In genomic region chr1:241637046-241637590, GRCh38 we compare ENCODE assay signal across 11 cellular contexts. TPM values are rescaled to one million over a fixed set of nuclear protein-coding genes. Genes with fewer than 3 reads are reported as not detected.
DNase-seq lines count a peak whose midpoint lies in the region; ATAC-seq and TF ChIP-seq lines count a peak whose summit lies in the region.
"Had no signal": no experiment of that assay in that cellular context is flagged by ENCODE, and none has a peak within 500 bp of the region (broad histone marks: within the 10 kb centered on the region; RNA-seq: fewer than 3 reads in every experiment).

No MANE protein-coding gene starts in this region.

- peaks cover 54% of the 10 kb centered on the region for H3K79me2 ChIP-seq in smooth muscle cell (ENCODE audit: low read depth)

- ATAC-seq in activated T-cell treated with anti-CD3 and anti-CD28 coated beads, Interleukin-2, amount 50 U/mL, for 4 hours, result no peak
- no peak for ATAC-seq in GM21423 (IDR thresholded peaks at IDR 0.05; ENCODE audit: unreplicated experiment)

- H3K9me3 ChIP-seq in smooth muscle cell (replicated peaks; ENCODE audit: low read depth), result no peaks in the 10 kb centered on the region

- H3K4me3 Mint-ChIP-seq in activated T-cell treated with anti-CD3 and anti-CD28 coated beads, Interleukin-2, amount 50 U/mL, for 4 hours, result peak overlapping the region; percentile 90
- H3K4me3 Mint-ChIP-seq in T-helper 2 cell treated with Interferon-gamma antibody and Interleukin-4, amounts not matched to agents 5 μg/mL and 100 μg/mL, for 36 hours, result peak overlapping the region; percentile 67

- H3K36me3 ChIP-seq in smooth muscle cell (ENCODE audit: low read depth), result no peaks in the 10 kb centered on the region

- H3K36me3 Mint-ChIP-seq in activated T-cell treated with anti-CD3 and anti-CD28 coated beads, Interleukin-2, amount 50 U/mL, for 4 hours (ENCODE audit: insufficient read depth), result peaks cover 20% of the 10 kb centered on the region
- peaks cover 22% of the 10 kb centered on the region for H3K36me3 Mint-ChIP-seq in T-helper 2 cell treated with Interferon-gamma antibody and Interleukin-4, amounts not matched to agents 5 μg/mL and 100 μg/mL, for 36 hours (ENCODE audit: low read depth)

- H3K9ac ChIP-seq in smooth muscle cell (ENCODE audit: low read depth), result no peak overlapping the region

- no peak overlapping the region for H2AFZ ChIP-seq in smooth muscle cell (ENCODE audit: low read depth)

- H3K4me1 ChIP-seq in smooth muscle cell (ENCODE audit: low read depth), result peaks cover 27% of the 10 kb centered on the region

- H3F3A ChIP-seq in smooth muscle cell (ENCODE audit: low read depth), result peaks cover 6% of the 10 kb centered on the region

- TF ChIP-seq CTCF in fibroblast of pulmonary artery (IDR thresholded peaks at IDR 0.05; ENCODE audit: low read length, missing control alignments) (no peak), smooth muscle cell (IDR thresholded peaks at IDR 0.05; ENCODE audit: borderline replicate concordance, insufficient read depth, poor library complexity, severe bottlenecking) (no peak)

- peak overlapping the region; percentile 99 for H3K4me2 ChIP-seq in smooth muscle cell

- H3K4me3 ChIP-seq in fibroblast of pulmonary artery (replicated peaks; ENCODE audit: low read depth, low read length), result no peak overlapping the region
- peak overlapping the region; percentile 93 for H3K4me3 ChIP-seq in smooth muscle cell

- intact Hi-C loops in posterior vena cava (cut with DNase I), result no loop called here

- no peaks in the 10 kb centered on the region for H3K27me3 Mint-ChIP-seq in activated T-cell treated with anti-CD3 and anti-CD28 coated beads, Interleukin-2, amount 50 U/mL, for 4 hours (ENCODE audit: low read depth)
- H3K27me3 Mint-ChIP-seq in T-helper 2 cell treated with Interferon-gamma antibody and Interleukin-4, amounts not matched to agents 5 μg/mL and 100 μg/mL, for 36 hours (ENCODE audit: low read depth), result no peaks in the 10 kb centered on the region

- no peak for DNase-seq in activated T-cell treated with anti-CD3 and anti-CD28 coated beads, Interleukin-2, amount 50 U/mL, for 4 hours
- no peak for DNase-seq in activated T-cell treated with anti-CD3 and anti-CD28 coated beads, Interleukin-2, amount 50 U/mL, for 1 hour
- no peak for DNase-seq in T-helper 2 cell treated with Interferon-gamma antibody and Interleukin-4, amounts not matched to agents 5 μg/mL and 100 μg/mL, for 36 hours (ENCODE audit: low spot score)
- peak; percentile 28 for DNase-seq in fibroblast of pulmonary artery (ENCODE audit: low read depth)
- DNase-seq in smooth muscle cell (lab: John Stamatoyannopoulos, UW; ENCODE audit: unreplicated experiment), result no peak
- DNase-seq in posterior vena cava (ENCODE audit: low spot score), result no peak
- DNase-seq in NCI-H146 (lab: John Stamatoyannopoulos, UW), result no peak
- DNase-seq: NCI-H1092; stimulated activated CD4-positive, alpha-beta T cell treated with anti-CD3 and anti-CD28 coated beads, Interleukin-12 subunit alpha, Interleukin-12 subunit beta, amount 100 ng/mL, for 4 hours had no signal

- peaks cover 23% of the 10 kb centered on the region for H4K20me1 ChIP-seq in smooth muscle cell (ENCODE audit: low read depth)

- H3K4me1 Mint-ChIP-seq in activated T-cell treated with anti-CD3 and anti-CD28 coated beads, Interleukin-2, amount 50 U/mL, for 4 hours (ENCODE audit: low read depth), result peaks cover 40% of the 10 kb centered on the region
- peaks cover 34% of the 10 kb centered on the region for H3K4me1 Mint-ChIP-seq in T-helper 2 cell treated with Interferon-gamma antibody and Interleukin-4, amounts not matched to agents 5 μg/mL and 100 μg/mL, for 36 hours (ENCODE audit: low read depth)

- H3K27ac ChIP-seq in smooth muscle cell (ENCODE audit: low read depth), result peak overlapping the region; percentile 25

- H3K9me3 Mint-ChIP-seq in activated T-cell treated with anti-CD3 and anti-CD28 coated beads, Interleukin-2, amount 50 U/mL, for 4 hours, result no peaks in the 10 kb centered on the region
- H3K9me3 Mint-ChIP-seq in T-helper 2 cell treated with Interferon-gamma antibody and Interleukin-4, amounts not matched to agents 5 μg/mL and 100 μg/mL, for 36 hours, result peaks cover 3% of the 10 kb centered on the region

- H3K27me3 ChIP-seq in smooth muscle cell (ENCODE audit: low read depth), result no peaks in the 10 kb centered on the region

- H3K27ac Mint-ChIP-seq in T-helper 2 cell treated with Interferon-gamma antibody and Interleukin-4, amounts not matched to agents 5 μg/mL and 100 μg/mL, for 36 hours, result no peak overlapping the region

RNA-seq across cellular contexts. Expression of gene CHML, which starts 3.1 kb away (rescaled TPM):
- total RNA-seq in activated T-cell treated with anti-CD3 and anti-CD28 coated beads, Interleukin-2, amount 50 U/mL, for 4 hours, result 10 to 100 TPM; 27.2 to 46.7 (median 28.9) TPM
- total RNA-seq in smooth muscle cell, result 11.3 and 11.5 TPM in 2 replicates
- 2.3 and 3.9 TPM in 2 replicates for polyA plus RNA-seq in smooth muscle cell
- 10 to 100 TPM in 1 of 2 donors, 1 to 10 TPM in 1; 4.9 to 11.2 TPM for total RNA-seq in posterior vena cava

RNA-seq across cellular contexts. Expression of gene OPN3, which starts 3.1 kb away (rescaled TPM):
- 1 to 10 TPM; 6.2 to 8.5 (median 6.9) TPM for total RNA-seq in activated T-cell treated with anti-CD3 and anti-CD28 coated beads, Interleukin-2, amount 50 U/mL, for 4 hours
- 28.6 and 33.0 TPM in 2 replicates for total RNA-seq in smooth muscle cell
- polyA plus RNA-seq in smooth muscle cell, result 24.8 and 29.9 TPM in 2 replicates
- total RNA-seq in posterior vena cava, result 1 to 10 TPM; 4.0 to 4.1 TPM

RNA-seq across cellular contexts. Expression of gene WDR64, which starts 15.0 kb away (rescaled TPM):
- total RNA-seq in activated T-cell treated with anti-CD3 and anti-CD28 coated beads, Interleukin-2, amount 50 U/mL, for 4 hours, result under 1 TPM in 2 of 3 donors, not detected in 1; 0.13 to 0.14 TPM
- not detected in 2 replicates for total RNA-seq in smooth muscle cell
- polyA plus RNA-seq in smooth muscle cell, result 0.44 TPM in 1 of 2 replicates, not detected in the other
- total RNA-seq in posterior vena cava, result not detected
- polyA plus RNA-seq: adipose tissue had no signal
